Comparison of ENCODE assay signal across 2 cellular contexts in the genomic region with DNA sequence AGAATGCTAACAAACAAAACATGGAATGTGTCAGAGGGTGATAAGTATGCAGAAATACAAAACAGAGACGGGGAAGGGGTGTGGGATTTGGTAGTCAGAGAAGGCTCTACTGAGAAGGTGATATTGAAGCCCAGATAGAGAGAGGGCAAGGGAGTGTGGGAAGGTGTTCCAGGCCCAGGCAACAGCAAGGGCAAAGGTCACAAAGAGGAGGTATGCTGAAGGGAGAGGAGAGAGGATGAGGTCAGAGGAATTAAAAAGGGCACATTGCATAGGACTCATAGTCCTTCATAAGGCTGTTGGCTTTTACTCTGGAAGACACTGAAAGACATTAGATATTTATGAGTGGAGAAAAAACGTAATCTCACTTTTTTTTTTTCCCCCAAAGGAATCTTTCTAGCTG.
TF ChIP-seq lines count a peak whose summit lies in the region.

No MANE protein-coding gene starts in this region.

TF ChIP-seq in GM23338, 12 proteins besides CTCF, POLR2A, EP300 and RAD21:
- TF ChIP-seq NANOG (IDR thresholded peaks at IDR 0.05; ENCODE audit: borderline replicate concordance) (no peak), CREB1 (CRISPR knock-in tag; IDR thresholded peaks at IDR 0.05; ENCODE audit: low read depth) (no peak)

TF ChIP-seq in H1, 55 proteins besides CTCF, POLR2A, EP300 and RAD21:
- TF ChIP-seq, protein P1, sequence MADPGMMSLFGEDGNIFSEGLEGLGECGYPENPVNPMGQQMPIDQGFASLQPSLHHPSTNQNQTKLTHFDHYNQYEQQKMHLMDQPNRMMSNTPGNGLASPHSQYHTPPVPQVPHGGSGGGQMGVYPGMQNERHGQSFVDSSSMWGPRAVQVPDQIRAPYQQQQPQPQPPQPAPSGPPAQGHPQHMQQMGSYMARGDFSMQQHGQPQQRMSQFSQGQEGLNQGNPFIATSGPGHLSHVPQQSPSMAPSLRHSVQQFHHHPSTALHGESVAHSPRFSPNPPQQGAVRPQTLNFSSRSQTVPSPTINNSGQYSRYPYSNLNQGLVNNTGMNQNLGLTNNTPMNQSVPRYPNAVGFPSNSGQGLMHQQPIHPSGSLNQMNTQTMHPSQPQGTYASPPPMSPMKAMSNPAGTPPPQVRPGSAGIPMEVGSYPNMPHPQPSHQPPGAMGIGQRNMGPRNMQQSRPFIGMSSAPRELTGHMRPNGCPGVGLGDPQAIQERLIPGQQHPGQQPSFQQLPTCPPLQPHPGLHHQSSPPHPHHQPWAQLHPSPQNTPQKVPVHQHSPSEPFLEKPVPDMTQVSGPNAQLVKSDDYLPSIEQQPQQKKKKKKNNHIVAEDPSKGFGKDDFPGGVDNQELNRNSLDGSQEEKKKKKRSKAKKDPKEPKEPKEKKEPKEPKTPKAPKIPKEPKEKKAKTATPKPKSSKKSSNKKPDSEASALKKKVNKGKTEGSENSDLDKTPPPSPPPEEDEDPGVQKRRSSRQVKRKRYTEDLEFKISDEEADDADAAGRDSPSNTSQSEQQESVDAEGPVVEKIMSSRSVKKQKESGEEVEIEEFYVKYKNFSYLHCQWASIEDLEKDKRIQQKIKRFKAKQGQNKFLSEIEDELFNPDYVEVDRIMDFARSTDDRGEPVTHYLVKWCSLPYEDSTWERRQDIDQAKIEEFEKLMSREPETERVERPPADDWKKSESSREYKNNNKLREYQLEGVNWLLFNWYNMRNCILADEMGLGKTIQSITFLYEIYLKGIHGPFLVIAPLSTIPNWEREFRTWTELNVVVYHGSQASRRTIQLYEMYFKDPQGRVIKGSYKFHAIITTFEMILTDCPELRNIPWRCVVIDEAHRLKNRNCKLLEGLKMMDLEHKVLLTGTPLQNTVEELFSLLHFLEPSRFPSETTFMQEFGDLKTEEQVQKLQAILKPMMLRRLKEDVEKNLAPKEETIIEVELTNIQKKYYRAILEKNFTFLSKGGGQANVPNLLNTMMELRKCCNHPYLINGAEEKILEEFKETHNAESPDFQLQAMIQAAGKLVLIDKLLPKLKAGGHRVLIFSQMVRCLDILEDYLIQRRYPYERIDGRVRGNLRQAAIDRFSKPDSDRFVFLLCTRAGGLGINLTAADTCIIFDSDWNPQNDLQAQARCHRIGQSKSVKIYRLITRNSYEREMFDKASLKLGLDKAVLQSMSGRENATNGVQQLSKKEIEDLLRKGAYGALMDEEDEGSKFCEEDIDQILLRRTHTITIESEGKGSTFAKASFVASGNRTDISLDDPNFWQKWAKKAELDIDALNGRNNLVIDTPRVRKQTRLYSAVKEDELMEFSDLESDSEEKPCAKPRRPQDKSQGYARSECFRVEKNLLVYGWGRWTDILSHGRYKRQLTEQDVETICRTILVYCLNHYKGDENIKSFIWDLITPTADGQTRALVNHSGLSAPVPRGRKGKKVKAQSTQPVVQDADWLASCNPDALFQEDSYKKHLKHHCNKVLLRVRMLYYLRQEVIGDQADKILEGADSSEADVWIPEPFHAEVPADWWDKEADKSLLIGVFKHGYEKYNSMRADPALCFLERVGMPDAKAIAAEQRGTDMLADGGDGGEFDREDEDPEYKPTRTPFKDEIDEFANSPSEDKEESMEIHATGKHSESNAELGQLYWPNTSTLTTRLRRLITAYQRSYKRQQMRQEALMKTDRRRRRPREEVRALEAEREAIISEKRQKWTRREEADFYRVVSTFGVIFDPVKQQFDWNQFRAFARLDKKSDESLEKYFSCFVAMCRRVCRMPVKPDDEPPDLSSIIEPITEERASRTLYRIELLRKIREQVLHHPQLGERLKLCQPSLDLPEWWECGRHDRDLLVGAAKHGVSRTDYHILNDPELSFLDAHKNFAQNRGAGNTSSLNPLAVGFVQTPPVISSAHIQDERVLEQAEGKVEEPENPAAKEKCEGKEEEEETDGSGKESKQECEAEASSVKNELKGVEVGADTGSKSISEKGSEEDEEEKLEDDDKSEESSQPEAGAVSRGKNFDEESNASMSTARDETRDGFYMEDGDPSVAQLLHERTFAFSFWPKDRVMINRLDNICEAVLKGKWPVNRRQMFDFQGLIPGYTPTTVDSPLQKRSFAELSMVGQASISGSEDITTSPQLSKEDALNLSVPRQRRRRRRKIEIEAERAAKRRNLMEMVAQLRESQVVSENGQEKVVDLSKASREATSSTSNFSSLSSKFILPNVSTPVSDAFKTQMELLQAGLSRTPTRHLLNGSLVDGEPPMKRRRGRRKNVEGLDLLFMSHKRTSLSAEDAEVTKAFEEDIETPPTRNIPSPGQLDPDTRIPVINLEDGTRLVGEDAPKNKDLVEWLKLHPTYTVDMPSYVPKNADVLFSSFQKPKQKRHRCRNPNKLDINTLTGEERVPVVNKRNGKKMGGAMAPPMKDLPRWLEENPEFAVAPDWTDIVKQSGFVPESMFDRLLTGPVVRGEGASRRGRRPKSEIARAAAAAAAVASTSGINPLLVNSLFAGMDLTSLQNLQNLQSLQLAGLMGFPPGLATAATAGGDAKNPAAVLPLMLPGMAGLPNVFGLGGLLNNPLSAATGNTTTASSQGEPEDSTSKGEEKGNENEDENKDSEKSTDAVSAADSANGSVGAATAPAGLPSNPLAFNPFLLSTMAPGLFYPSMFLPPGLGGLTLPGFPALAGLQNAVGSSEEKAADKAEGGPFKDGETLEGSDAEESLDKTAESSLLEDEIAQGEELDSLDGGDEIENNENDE (IDR thresholded peaks at IDR 0.05; ENCODE audit: insufficient replicate concordance, low read length) = no peak
- no peak for TF ChIP-seq TBP (IDR thresholded peaks at IDR 0.05; ENCODE audit: low read depth, low read length)
- no peak for TF ChIP-seq FOSL1 (IDR thresholded peaks at IDR 0.05; ENCODE audit: insufficient read depth, low read depth, low read length)
- TF ChIP-seq, protein P2, sequence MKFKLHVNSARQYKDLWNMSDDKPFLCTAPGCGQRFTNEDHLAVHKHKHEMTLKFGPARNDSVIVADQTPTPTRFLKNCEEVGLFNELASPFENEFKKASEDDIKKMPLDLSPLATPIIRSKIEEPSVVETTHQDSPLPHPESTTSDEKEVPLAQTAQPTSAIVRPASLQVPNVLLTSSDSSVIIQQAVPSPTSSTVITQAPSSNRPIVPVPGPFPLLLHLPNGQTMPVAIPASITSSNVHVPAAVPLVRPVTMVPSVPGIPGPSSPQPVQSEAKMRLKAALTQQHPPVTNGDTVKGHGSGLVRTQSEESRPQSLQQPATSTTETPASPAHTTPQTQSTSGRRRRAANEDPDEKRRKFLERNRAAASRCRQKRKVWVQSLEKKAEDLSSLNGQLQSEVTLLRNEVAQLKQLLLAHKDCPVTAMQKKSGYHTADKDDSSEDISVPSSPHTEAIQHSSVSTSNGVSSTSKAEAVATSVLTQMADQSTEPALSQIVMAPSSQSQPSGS (IDR thresholded peaks at IDR 0.05; ENCODE audit: low read length) = no peak
- TF ChIP-seq SIRT6 (IDR thresholded peaks at IDR 0.05; ENCODE audit: low read length) = no peak
- TF ChIP-seq YY1 (IDR thresholded peaks at IDR 0.05; ENCODE audit: low read depth, low read length) = no peak
- no peak for TF ChIP-seq TAF7 (optimal IDR thresholded peaks at IDR 0.05; ENCODE audit: borderline replicate concordance, low read depth, low read length)
- no peak for TF ChIP-seq BACH1 (IDR thresholded peaks at IDR 0.05; ENCODE audit: low read length)
- no peak for TF ChIP-seq SUZ12 (IDR thresholded peaks at IDR 0.05; ENCODE audit: low read length)
- TF ChIP-seq TEAD4 (IDR thresholded peaks at IDR 0.05; ENCODE audit: low read depth, low read length) = no peak
